24 cellular contexts compared by ENCODE assay signal in the genomic region with DNA sequence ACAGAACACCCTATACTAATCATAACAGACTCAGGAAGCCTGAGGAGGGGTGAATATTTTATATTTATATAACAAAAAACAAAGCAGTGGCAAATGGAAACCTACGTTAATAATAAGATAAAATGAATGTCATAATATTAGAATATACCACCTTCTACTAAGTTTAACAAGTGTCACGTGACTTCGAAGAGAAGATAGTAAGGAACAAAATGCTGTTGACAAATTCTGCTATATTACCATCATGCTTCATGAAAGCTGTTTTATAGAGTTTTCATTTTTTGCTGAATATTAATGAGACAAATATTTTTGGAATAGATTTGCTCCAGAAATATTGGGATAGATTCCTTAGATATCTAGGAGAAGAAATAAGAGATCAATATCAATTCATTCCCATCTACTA.
"Had no signal": no experiment of that assay in that cellular context is flagged by ENCODE, and none has a peak within 500 bp of the region (broad histone marks: within the 10 kb centered on the region; RNA-seq: fewer than 3 reads in every experiment).

No MANE protein-coding gene starts in this region.

- DNase-seq: KBM-7, MV-4-11, NCI-H1092, NCI-H1105 treated with DMSO at 0.1 percent for 48 hours, NCI-H1417 treated with DMSO at 0.1 percent for 48 hours, NCI-H146, NCI-H1694 treated with DMSO at 0.1 percent for 48 hours, NCI-H1930, NCI-H2081, NCI-H2107, NCI-H2171, NCI-H226, NCI-H446, NCI-H510A, NCI-H524 treated with DMSO at 0.1 percent for 48 hours, NCI-H69, NCI-H774, PC-3, SHP77, SJCRH30 had no signal

- H3K9me3 ChIP-seq: SJCRH30 had no signal

- ATAC-seq: Panc1, PC-3, SK-N-SH treated with all-trans-retinoic acid at 6 μM for 48 hours had no signal

- H3K36me3 ChIP-seq: SJCRH30 had no signal

- H3K27ac Mint-ChIP-seq: IgD-negative memory B cell had no signal

- H3K36me3 Mint-ChIP-seq: IgD-negative memory B cell had no signal

- H3K4me3 ChIP-seq: SJCRH30 had no signal

- H3K27me3 Mint-ChIP-seq: IgD-negative memory B cell had no signal

- H3K27ac ChIP-seq: RWPE1, SJCRH30 had no signal

- H3K4me1 Mint-ChIP-seq: IgD-negative memory B cell had no signal

- H3K9me3 Mint-ChIP-seq: IgD-negative memory B cell had no signal

- H3K27me3 ChIP-seq: SJCRH30 had no signal

- H3K4me3 Mint-ChIP-seq: IgD-negative memory B cell had no signal
